In the genomic region with DNA sequence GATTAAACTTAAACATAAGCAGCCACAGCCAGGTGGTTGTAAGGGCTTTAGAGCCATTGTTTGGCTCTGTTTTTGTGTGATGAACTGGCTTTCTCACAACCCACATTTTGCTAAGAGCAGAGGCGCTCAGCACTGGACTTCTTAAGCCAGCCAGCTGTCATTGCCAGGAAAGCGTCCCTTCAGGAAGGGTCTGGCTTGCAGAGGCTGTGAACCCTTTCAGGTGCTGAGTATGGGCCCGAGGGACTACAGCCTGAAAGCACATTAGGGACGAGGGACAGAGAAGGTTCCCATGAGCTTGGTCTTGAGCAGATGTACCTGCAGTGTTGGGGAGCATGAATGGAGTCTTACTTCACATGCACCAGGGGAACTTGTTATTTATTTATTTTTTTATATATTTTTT, we compare ENCODE assay signal across 19 cellular contexts.
A peak's percentile ranks its signal among the peaks of the same experiment; 100 is the strongest.
DNase-seq lines count a peak whose midpoint lies in the region; ATAC-seq, FAIRE-seq and TF ChIP-seq lines count a peak whose summit lies in the region.
"Had no signal": no experiment of that assay in that cellular context is flagged by ENCODE, and none has a peak within 500 bp of the region (broad histone marks: within the 10 kb centered on the region; RNA-seq: fewer than 3 reads in every experiment).

No MANE protein-coding gene starts in this region.

- H3K9me3 Mint-ChIP-seq in CD4-positive, alpha-beta memory T cell, result peaks cover 0 to 7% (median 0%) of the 10 kb centered on the region in 8 donors
- H3K9me3 Mint-ChIP-seq: CD4-positive, alpha-beta T cell had no signal

- H3K4ac ChIP-seq in H1 (replicated peaks; ENCODE audit: insufficient read length, low read depth, low read length), result no peak overlapping the region

- peaks cover 0 to 5% (median under 1%) of the 10 kb centered on the region in 4 donors for H3K4me1 Mint-ChIP-seq in CD4-positive, alpha-beta memory T cell

- no peak overlapping the region for H4K5ac ChIP-seq in H1 (ENCODE audit: insufficient read length, low read depth, low read length)

- no peak overlapping the region for H2BK5ac ChIP-seq in H1 (ENCODE audit: low read depth, low read length)

- H3K4me2 ChIP-seq in H1 (ENCODE audit: insufficient read depth in 1 of 2, low read depth in 2 of 2, low read length in 2 of 2), result peak overlapping the region in 1 of 2 experiments; percentile 48; a peak in 1 of 4 replicates
- H3K4me2 ChIP-seq: A549 had no signal

- peak; percentile 16 for ATAC-seq in Right ventricle myocardium superior (ENCODE audit: poor library complexity)
- ATAC-seq: A549, Right ventricle myocardium inferior had no signal

- H3K27ac ChIP-seq in H1 (ENCODE audit: low read depth, low read length), result no peak overlapping the region
- no peak overlapping the region for H3K27ac ChIP-seq in CD4-positive, alpha-beta memory T cell (ENCODE audit: low read depth, low read length)
- H3K27ac ChIP-seq: A549 had no signal

- 75% methylated on average over 4 of the region's 4 CpGs; no CpG with 5 or more reads in 1 of the 2 experiments for whole genome bisulfite sequencing in H1 (ENCODE audit: extremely low coverage in 1 of 2, insufficient coverage in 1 of 2, insufficient read length in 1 of 2, insufficient replicate concordance in 2 of 2, low coverage in 1 of 2, low lambda C conversion rate in 2 of 2, missing lambda C conversion rate in 1 of 2), 2 experiments

- no peak for FAIRE-seq in H1 (lab: Jason Lieb, UNC)
- FAIRE-seq: A549, G401.6, GM12892, H54, RCC 7860 had no signal

- no peak overlapping the region for H3K4me3 ChIP-seq in H1 (ENCODE audit: extremely low read depth in 1 of 4, insufficient read depth in 2 of 4, low read depth in 3 of 4, low read length in 4 of 4)
- no peak overlapping the region for H3K4me3 ChIP-seq in CD4-positive, alpha-beta memory T cell (ENCODE audit: low read length in 2 of 2)
- H3K4me3 ChIP-seq: A549 had no signal

- H4K8ac ChIP-seq in H1 (ENCODE audit: extremely low read depth, insufficient read depth, low read length), result no peak overlapping the region

- no peaks in the 10 kb centered on the region for H3K23me2 ChIP-seq in H1 (ENCODE audit: low read depth, low read length)

- TF ChIP-seq CTCF in H1 (IDR thresholded peaks at IDR 0.05; ENCODE audit: control extremely low read depth in 1 of 3, insufficient read depth in 1 of 3, low read depth in 1 of 3, low read length in 3 of 3), result no peak

- no peak overlapping the region for H2AFZ ChIP-seq in H1 (ENCODE audit: low read length)

- H3K9ac ChIP-seq in H1 (replicated peaks in 1 of 4; ENCODE audit: extremely low read depth in 1 of 4, low read depth in 3 of 4, low read length in 3 of 4), result no peak overlapping the region

- TF ChIP-seq EP300 in H1 (IDR thresholded peaks at IDR 0.05; ENCODE audit: borderline replicate concordance in 1 of 2, low read depth in 2 of 2, low read length in 2 of 2), result no peak

- TF ChIP-seq POLR2A in H1 (IDR thresholded peaks at IDR 0.05; ENCODE audit: control extremely low read depth in 1 of 2, low read depth in 2 of 2, low read length in 2 of 2), result no peak

- no peaks in the 10 kb centered on the region for H3K27me3 ChIP-seq in H1 (replicated peaks in 1 of 4; ENCODE audit: control insufficient read depth in 3 of 4, extremely low read depth in 1 of 4, insufficient read depth in 3 of 4, low read length in 3 of 4)
- H3K27me3 ChIP-seq in CD4-positive, alpha-beta memory T cell (ENCODE audit: insufficient read depth, low read length), result no peaks in the 10 kb centered on the region
- H3K27me3 ChIP-seq: BE2C had no signal

- H3K27me3 Mint-ChIP-seq in CD4-positive, alpha-beta memory T cell, result no peaks in the 10 kb centered on the region
- H3K27me3 Mint-ChIP-seq: CD4-positive, alpha-beta T cell had no signal

- H4K91ac ChIP-seq in H1 (replicated peaks; ENCODE audit: insufficient read length, low read length), result peak overlapping the region; percentile 9

- H3K56ac ChIP-seq in H1 (replicated peaks; ENCODE audit: insufficient read length, low read depth, low read length), result no peak overlapping the region

- H3K36me3 Mint-ChIP-seq in CD4-positive, alpha-beta memory T cell, result peaks cover 3 to 8% of the 10 kb centered on the region in 2 donors

- H2BK20ac ChIP-seq in H1 (ENCODE audit: low read length), result 0 out of 2 replicates have a peak overlapping the region, but pooled peaks have one; percentile 9

- peak overlapping the region; percentile 43; the same call in 1 of the 2 replicates for H3K18ac ChIP-seq in H1 (ENCODE audit: extremely low read depth, low read length)

- no peaks in the 10 kb centered on the region for H3K36me3 ChIP-seq in H1 (ENCODE audit: control insufficient read depth in 2 of 4, insufficient read depth in 4 of 4, low read length in 3 of 4)
- H3K36me3 ChIP-seq in CD4-positive, alpha-beta memory T cell (ENCODE audit: insufficient read depth, low read length), result no peaks in the 10 kb centered on the region
- H3K36me3 ChIP-seq: BE2C had no signal

- TF ChIP-seq RAD21 in H1 (IDR thresholded peaks at IDR 0.05 in 1 of 2, conservative IDR thresholded peaks at IDR 0.05 in 1 of 2; ENCODE audit: low read depth in 2 of 2, low read length in 2 of 2), result no peak

- no peak overlapping the region for H3K14ac ChIP-seq in H1 (ENCODE audit: insufficient read length)

- H2BK15ac ChIP-seq in H1 (ENCODE audit: low read length), result peak overlapping the region; percentile 53; the same call in 1 of the 2 replicates

- CTCF ChIA-PET in H1 (lab: Charles Lee; ENCODE audit: partially characterized antibody), result interaction anchor here (1.1 to 2.8 kb wide), 2 partner anchors 34 to 129 kb away, joined by 3 to 14 read pairs; no protein-coding TSS in a partner anchor
- CTCF ChIA-PET in CD4-positive, alpha-beta memory T cell (lab: Charles Lee; ENCODE audit: partially characterized antibody), result no interaction called here

- peaks cover 0 to 6% of the 10 kb centered on the region in 2 experiments; a peak in 1 of 4 replicates for H3K79me2 ChIP-seq in H1 (ENCODE audit: control insufficient read depth in 1 of 2, insufficient read depth in 2 of 2, low read length in 2 of 2)

- no peak overlapping the region for H3K4me3 Mint-ChIP-seq in CD4-positive, alpha-beta memory T cell
- H3K4me3 Mint-ChIP-seq: CD4-positive, alpha-beta T cell had no signal

- H2BK12ac ChIP-seq in H1 (ENCODE audit: low read depth, low read length), result peak overlapping the region; percentile 85; the same call in 1 of the 2 replicates

- H3K23ac ChIP-seq in H1 (ENCODE audit: insufficient read length), result no peak overlapping the region

- intact Hi-C loops in Right ventricle myocardium superior (cut with DNase I), result no loop called here
- intact Hi-C loops in cardiac septum (cut with DNase I), result no loop called here
- intact Hi-C loops in CD4-positive, alpha-beta memory T cell (cut with micrococcal nuclease), result no loop called here

- no peaks in the 10 kb centered on the region for H3K79me1 ChIP-seq in H1 (ENCODE audit: low read depth, low read length)

- no peak overlapping the region for H3K27ac Mint-ChIP-seq in CD4-positive, alpha-beta memory T cell
- H3K27ac Mint-ChIP-seq: CD4-positive, alpha-beta T cell had no signal

- peaks cover 0 to 2% of the 10 kb centered on the region in 2 experiments for H4K20me1 ChIP-seq in H1 (replicated peaks in 1 of 2; ENCODE audit: control insufficient read depth in 1 of 2, insufficient read depth in 2 of 2, low read length in 2 of 2)

- H2AK5ac ChIP-seq in H1 (ENCODE audit: low read depth, low read length), result peak overlapping the region; percentile 59; the same call in 1 of the 2 replicates

- H3K9me3 ChIP-seq in H1 (ENCODE audit: insufficient read depth in 2 of 2, low read depth in 1 of 2, low read length in 1 of 2), result no peaks in the 10 kb centered on the region
- no peaks in the 10 kb centered on the region for H3K9me3 ChIP-seq in CD4-positive, alpha-beta memory T cell (ENCODE audit: control insufficient read depth in 1 of 2, low read length in 2 of 2)
- H3K9me3 ChIP-seq: A549, BE2C had no signal

- no peak overlapping the region for H2BK120ac ChIP-seq in H1 (replicated peaks; ENCODE audit: low read depth, low read length)

- peaks cover 8 to 20% (median 17%) of the 10 kb centered on the region in 4 experiments for H3K4me1 ChIP-seq in H1 (replicated peaks in 1 of 4; ENCODE audit: control insufficient read depth in 3 of 4, insufficient read depth in 4 of 4, low read length in 3 of 4)
- H3K4me1 ChIP-seq in CD4-positive, alpha-beta memory T cell (ENCODE audit: insufficient read depth, low read length), result no peaks in the 10 kb centered on the region

- POLR2A ChIA-PET in H1 (lab: Charles Lee; ENCODE audit: partially characterized antibody), result interaction anchor here (0.7 to 1.4 kb wide), 3 partner anchors 12 to 65 kb away, joined by 3 to 6 read pairs (median 3); no protein-coding TSS in a partner anchor
- POLR2A ChIA-PET in CD4-positive, alpha-beta memory T cell (lab: Charles Lee; ENCODE audit: partially characterized antibody), result no interaction called here

- no peak for DNase-seq in Right ventricle myocardium superior
- no peak for DNase-seq in cardiac septum (ENCODE audit: low spot score)
- DNase-seq in NCI-H524 (lab: John Stamatoyannopoulos, UW), result peak; percentile 69 to 88
- DNase-seq in H1 (ENCODE audit: low read depth in 1 of 2, low spot score in 2 of 2), result no peak
- no peak for DNase-seq in stimulated activated naive CD4-positive, alpha-beta T cell treated with Interleukin-2 at 50 U/mL for 16 hours (lab: John Stamatoyannopoulos, UW)
- no peak for DNase-seq in CD4-positive, alpha-beta memory T cell
- no peak for DNase-seq in NCI-H748 (lab: John Stamatoyannopoulos, UW; ENCODE audit: unreplicated experiment)
- DNase-seq in germinal center (ENCODE audit: low spot score), result no peak
- DNase-seq: BE2C; CD4-positive, alpha-beta T cell; KG1; NCI-H146; OCI-M1 had no signal

TF ChIP-seq in H1, 55 proteins besides CTCF, POLR2A, EP300 and RAD21 (continues in another document):
- TF ChIP-seq SIRT6 (IDR thresholded peaks at IDR 0.05; ENCODE audit: low read length) (no peak), SAP30 (IDR thresholded peaks at IDR 0.05; ENCODE audit: insufficient read depth, insufficient replicate concordance, low read length) (no peak), POLR2AphosphoS5 (IDR thresholded peaks at IDR 0.05; ENCODE audit: low read depth, low read length) (no peak), RNF2 (IDR thresholded peaks at IDR 0.05; ENCODE audit: borderline replicate concordance, low read depth, low read length, missing control alignments, poor library complexity, severe bottlenecking) (no peak), BRCA1 (IDR thresholded peaks at IDR 0.05; ENCODE audit: low read depth, low read length) (no peak), SRF (IDR thresholded peaks at IDR 0.05; ENCODE audit: low read depth, low read length) (no peak)
- TF ChIP-seq, protein P1, sequence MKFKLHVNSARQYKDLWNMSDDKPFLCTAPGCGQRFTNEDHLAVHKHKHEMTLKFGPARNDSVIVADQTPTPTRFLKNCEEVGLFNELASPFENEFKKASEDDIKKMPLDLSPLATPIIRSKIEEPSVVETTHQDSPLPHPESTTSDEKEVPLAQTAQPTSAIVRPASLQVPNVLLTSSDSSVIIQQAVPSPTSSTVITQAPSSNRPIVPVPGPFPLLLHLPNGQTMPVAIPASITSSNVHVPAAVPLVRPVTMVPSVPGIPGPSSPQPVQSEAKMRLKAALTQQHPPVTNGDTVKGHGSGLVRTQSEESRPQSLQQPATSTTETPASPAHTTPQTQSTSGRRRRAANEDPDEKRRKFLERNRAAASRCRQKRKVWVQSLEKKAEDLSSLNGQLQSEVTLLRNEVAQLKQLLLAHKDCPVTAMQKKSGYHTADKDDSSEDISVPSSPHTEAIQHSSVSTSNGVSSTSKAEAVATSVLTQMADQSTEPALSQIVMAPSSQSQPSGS (IDR thresholded peaks at IDR 0.05; ENCODE audit: low read length), result no peak

Comparison
In these comparisons a context has a peak if more than half of its experiments do, and no peak if none do; other contexts are left out.
1. DNase-seq: peak in NCI-H524 (2 of 2); none in Right ventricle myocardium superior (single experiment), cardiac septum (single experiment), H1 (0 of 2), stimulated activated naive CD4-positive, alpha-beta T cell treated with Interleukin-2 at 50 U/mL for 16 hours (single experiment), CD4-positive, alpha-beta memory T cell (0 of 5), NCI-H748 (single experiment) and germinal center (single experiment).